ENCODE assay signal across 16 cellular contexts in genomic region chr17:57665696-57666095, GRCh38.
DNase-seq lines count a peak whose midpoint lies in the region; ATAC-seq and TF ChIP-seq lines count a peak whose summit lies in the region.
"Had no signal": no experiment of that assay in that cellular context is flagged by ENCODE, and none has a peak within 500 bp of the region (broad histone marks: within the 10 kb centered on the region; RNA-seq: fewer than 3 reads in every experiment).

No MANE protein-coding gene starts in this region.

- H3K9ac ChIP-seq in DND-41 (ENCODE audit: low read depth, low read length) (no peak overlapping the region), SU-DHL-6 (ENCODE audit: low read length) (no peak overlapping the region)

- no peak for ATAC-seq in DND-41 (ENCODE audit: insufficient read depth, low read depth)
- no peak for ATAC-seq in stimulated activated naive B cell treated with anti-CD40 and anti-IgM and Interleukin-4, amounts not matched to agents 10 μg/mL and 1 μg/mL and 100 μg/mL, for 72 hours (replicated peaks)
- no peak for ATAC-seq in HG02610 (IDR thresholded peaks at IDR 0.05; ENCODE audit: unreplicated experiment)
- ATAC-seq: activated T-cell treated with anti-CD3 and anti-CD28 coated beads, Interleukin-2, amount 50 U/mL, for 4 hours; GM12878; left lung had no signal

- H3K4me1 Mint-ChIP-seq in stimulated activated naive B cell treated with anti-CD40 and anti-IgM and Interleukin-4, amounts not matched to agents 10 μg/mL and 1 μg/mL and 100 μg/mL, for 72 hours = peaks cover 29 to 46% of the 10 kb centered on the region in 2 donors

- H3K4me3 ChIP-seq in DND-41 (ENCODE audit: low read depth in 1 of 2, low read length in 2 of 2) = no peak overlapping the region
- H3K4me3 ChIP-seq in SU-DHL-6 (ENCODE audit: insufficient read depth, low read length, poor library complexity, severe bottlenecking) = no peak overlapping the region
- H3K4me3 ChIP-seq: GM12878, left lung had no signal

- peak overlapping the region; percentile 62 for H3K27ac ChIP-seq in DND-41 (ENCODE audit: low read length)
- 0 out of 2 replicates have a peak overlapping the region, but pooled peaks have one; percentile 26 for H3K27ac ChIP-seq in SU-DHL-6 (ENCODE audit: low read depth, low read length)
- peak overlapping the region; percentile 86 for H3K27ac ChIP-seq in layer of hippocampus (ENCODE audit: low read depth, low read length)
- H3K27ac ChIP-seq: left lung had no signal

- H3K4me3 Mint-ChIP-seq in stimulated activated naive B cell treated with anti-CD40 and anti-IgM and Interleukin-4, amounts not matched to agents 10 μg/mL and 1 μg/mL and 100 μg/mL, for 72 hours = no peak overlapping the region
- H3K4me3 Mint-ChIP-seq: activated T-cell treated with anti-CD3 and anti-CD28 coated beads, Interleukin-2, amount 50 U/mL, for 4 hours; CD4-positive, alpha-beta T cell had no signal

- H3K9me3 Mint-ChIP-seq in stimulated activated naive B cell treated with anti-CD40 and anti-IgM and Interleukin-4, amounts not matched to agents 10 μg/mL and 1 μg/mL and 100 μg/mL, for 72 hours = peaks cover 0 to 2% of the 10 kb centered on the region in 2 donors
- H3K9me3 Mint-ChIP-seq: activated T-cell treated with anti-CD3 and anti-CD28 coated beads, Interleukin-2, amount 50 U/mL, for 4 hours; CD4-positive, alpha-beta T cell had no signal

- no peak for TF ChIP-seq CTCF in DND-41 (IDR thresholded peaks at IDR 0.05; ENCODE audit: borderline replicate concordance, extremely low read depth, low read length, poor library complexity, severe bottlenecking)
- TF ChIP-seq CTCF in SU-DHL-6 (IDR thresholded peaks at IDR 0.05; ENCODE audit: insufficient read depth, low read length, poor library complexity, severe bottlenecking) = no peak

- H3K4me2 ChIP-seq in DND-41 (ENCODE audit: insufficient read depth, low read length) = no peak overlapping the region
- H3K4me2 ChIP-seq in SU-DHL-6 (ENCODE audit: low read depth, low read length, poor library complexity, severe bottlenecking) = no peak overlapping the region

- H3K79me2 ChIP-seq in DND-41 (ENCODE audit: insufficient read depth, low read length) (peaks cover 20% of the 10 kb centered on the region), SU-DHL-6 (ENCODE audit: insufficient read depth, low read length) (no peaks in the 10 kb centered on the region)

- DNase-seq in DND-41 (no peak), NCI-H187 treated with DMSO at 0.1 percent for 48 hours (lab: John Stamatoyannopoulos, UW) (no peak), NCI-H2227 (lab: John Stamatoyannopoulos, UW; ENCODE audit: unreplicated experiment) (no peak)
- DNase-seq in stimulated activated naive B cell treated with anti-CD40 and anti-IgM and Interleukin-4, amounts not matched to agents 10 μg/mL and 1 μg/mL and 100 μg/mL, for 72 hours = no peak
- DNase-seq: activated T-cell treated with anti-CD3 and anti-CD28 coated beads, Interleukin-2, amount 50 U/mL, for 4 hours; CD4-positive, alpha-beta T cell; left lung; NCI-H1092; NCI-H2171; NK-92 treated with Interleukin-12 subunit alpha and Interleukin-12 subunit beta, amount 100 ng/mL, for 24 hours; retina; stimulated activated CD4-positive, alpha-beta T cell treated with anti-CD3 and anti-CD28 coated beads, Interleukin-2, amount 100 ng/mL, for 24 hours had no signal

- H3F3A ChIP-seq in SU-DHL-6 (ENCODE audit: insufficient read depth) = no peaks in the 10 kb centered on the region

- H2AFZ ChIP-seq in DND-41 (ENCODE audit: low read depth, low read length) (no peak overlapping the region), SU-DHL-6 (ENCODE audit: low read depth, low read length, severe bottlenecking) (no peak overlapping the region)

- H3K27me3 Mint-ChIP-seq in stimulated activated naive B cell treated with anti-CD40 and anti-IgM and Interleukin-4, amounts not matched to agents 10 μg/mL and 1 μg/mL and 100 μg/mL, for 72 hours = no peaks in the 10 kb centered on the region
- H3K27me3 Mint-ChIP-seq: CD4-positive, alpha-beta T cell had no signal

- H3K4me1 ChIP-seq in DND-41 (ENCODE audit: insufficient read depth, low read length) = peaks cover under 1% of the 10 kb centered on the region; the same call in 1 of the 2 replicates

- H3K9me2 ChIP-seq in SU-DHL-6 (replicated peaks; ENCODE audit: insufficient read depth, low read length) = no peaks in the 10 kb centered on the region

- peaks cover 21 to 30% of the 10 kb centered on the region in 2 donors for H3K36me3 Mint-ChIP-seq in stimulated activated naive B cell treated with anti-CD40 and anti-IgM and Interleukin-4, amounts not matched to agents 10 μg/mL and 1 μg/mL and 100 μg/mL, for 72 hours

- H3K27ac Mint-ChIP-seq in stimulated activated naive B cell treated with anti-CD40 and anti-IgM and Interleukin-4, amounts not matched to agents 10 μg/mL and 1 μg/mL and 100 μg/mL, for 72 hours = peak overlapping the region; percentile 56

- H3K36me3 ChIP-seq in DND-41 (ENCODE audit: insufficient read depth, low read length) (peaks cover 97% of the 10 kb centered on the region), SU-DHL-6 (ENCODE audit: low read length) (no peaks in the 10 kb centered on the region)
- H3K36me3 ChIP-seq: left lung had no signal

- H3K27me3 ChIP-seq in DND-41 (ENCODE audit: insufficient read depth, low read length, poor library complexity) (no peaks in the 10 kb centered on the region), SU-DHL-6 (ENCODE audit: low read length) (no peaks in the 10 kb centered on the region), layer of hippocampus (ENCODE audit: control insufficient read depth, insufficient read depth, low read length) (no peaks in the 10 kb centered on the region)
- H3K27me3 ChIP-seq: left lung had no signal

- H4K20me1 ChIP-seq in DND-41 (ENCODE audit: insufficient read depth, low read length) (0 out of 2 replicates have a peak, but pooled peaks cover 10% of the 10 kb centered on the region), SU-DHL-6 (ENCODE audit: low read depth, low read length) (no peaks in the 10 kb centered on the region)

- H3K9me3 ChIP-seq in DND-41 (ENCODE audit: insufficient read depth, low read length, severe bottlenecking) (no peaks in the 10 kb centered on the region), SU-DHL-6 (ENCODE audit: insufficient read depth, low read length) (no peaks in the 10 kb centered on the region)
- H3K9me3 ChIP-seq: left lung had no signal

Comparison
In these comparisons a context has a peak if more than half of its experiments do, and no peak if none do; other contexts are left out.
1. H3K27ac ChIP-seq: peak in every context shown above with its lines; median percentile 86 in layer of hippocampus; 62 in DND-41; 26 in SU-DHL-6.